ENCODE assay signal across 21 cellular contexts in the genomic region with DNA sequence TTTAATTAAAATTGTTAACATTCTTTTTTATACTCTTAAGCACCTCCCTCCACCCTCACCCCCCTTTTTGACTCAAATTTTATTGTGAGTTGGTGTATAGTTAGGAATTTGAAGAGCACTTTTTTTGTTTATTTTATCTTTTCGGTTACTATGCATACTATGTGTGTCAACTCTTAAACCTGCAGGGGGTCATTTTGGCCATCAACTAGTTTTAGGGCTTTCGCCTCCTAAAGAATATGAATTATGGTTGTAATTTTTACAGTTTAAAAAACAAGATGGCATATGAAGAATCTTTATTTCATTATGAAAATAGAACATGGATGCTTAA.
"Had no signal": no experiment of that assay in that cellular context is flagged by ENCODE, and none has a peak within 500 bp of the region (broad histone marks: within the 10 kb centered on the region; RNA-seq: fewer than 3 reads in every experiment).

No MANE protein-coding gene starts in this region.

- H3K36me3 ChIP-seq: colonic mucosa, neural progenitor cell, ovary, uterus had no signal

- H3K27me3 ChIP-seq: colonic mucosa, foreskin keratinocyte, neural progenitor cell, ovary, tibial nerve, uterus had no signal

- H3K9me3 Mint-ChIP-seq: central memory CD8-positive, alpha-beta T cell; endodermal cell; stimulated activated naive CD8-positive, alpha-beta T cell treated with anti-CD3 and anti-CD28 coated beads, Interleukin-15, Interleukin-2, amounts not matched to agents 100 ng/mL and 50 ng/mL, for 24 hours had no signal

- H3K9ac ChIP-seq: neural progenitor cell had no signal

- H3K4me3 ChIP-seq: colonic mucosa, neural progenitor cell, ovary, psoas muscle, skin epidermis, tibial nerve, uterus had no signal

- H3K27me3 Mint-ChIP-seq: central memory CD8-positive, alpha-beta T cell; stimulated activated naive CD8-positive, alpha-beta T cell treated with anti-CD3 and anti-CD28 coated beads, Interleukin-15, Interleukin-2, amounts not matched to agents 100 ng/mL and 50 ng/mL, for 24 hours had no signal

- ATAC-seq: activated CD8-positive, alpha-beta T cell treated with anti-CD3 and anti-CD28 coated beads, Interleukin-2, amount 10 ng/mL, durations not matched to agents 7 days and 5 days; foreskin keratinocyte; psoas muscle; right cardiac atrium had no signal

- H3K27ac Mint-ChIP-seq: activated CD8-positive, alpha-beta T cell treated with anti-CD3 and anti-CD28 coated beads, Interleukin-2, amount 10 ng/mL, durations not matched to agents 7 days and 5 days; endodermal cell; neural progenitor cell; stimulated activated naive CD8-positive, alpha-beta T cell treated with anti-CD3 and anti-CD28 coated beads, Interleukin-15, Interleukin-2, amounts not matched to agents 100 ng/mL and 50 ng/mL, for 24 hours had no signal

- DNase-seq: activated CD4-positive, alpha-beta T cell treated with anti-CD3 and anti-CD28 coated beads for 48 hours; activated CD4-positive, CD25-positive, alpha-beta regulatory T cell; activated CD8-positive, alpha-beta T cell treated with anti-CD3 and anti-CD28 coated beads, Interleukin-2, amount 10 ng/mL, durations not matched to agents 7 days and 5 days; activated effector memory CD4-positive, alpha-beta T cell treated with anti-CD3 and anti-CD28 coated beads, Interleukin-2, amount 50 U/mL, for 16 hours; activated naive CD4-positive, alpha-beta T cell treated with anti-CD3 and anti-CD28 coated beads, Interleukin-2, amount 50 U/mL, for 16 hours; activated T-cell treated with anti-CD3 and anti-CD28 coated beads, Interleukin-2, amount 50 U/mL, for 48 hours; aorta; colonic mucosa; endodermal cell; foreskin keratinocyte; hippocampal formation; ovary; psoas muscle; right cardiac atrium; uterus had no signal

- H2AFZ ChIP-seq: neural progenitor cell had no signal

- H3K9me3 ChIP-seq: colonic mucosa, ovary, psoas muscle, tibial nerve, uterus had no signal

- H3K4me2 ChIP-seq: neural progenitor cell had no signal

- H3K27ac ChIP-seq: colonic mucosa, epithelial cell of prostate, foreskin keratinocyte, neural progenitor cell, ovary, psoas muscle, tibial nerve, uterus had no signal

- H3K4me1 ChIP-seq: colonic mucosa, neural progenitor cell had no signal

- H3K4me3 Mint-ChIP-seq: activated CD8-positive, alpha-beta T cell treated with anti-CD3 and anti-CD28 coated beads, Interleukin-2, amount 10 ng/mL, durations not matched to agents 7 days and 5 days; central memory CD8-positive, alpha-beta T cell; endodermal cell; neural progenitor cell; stimulated activated naive CD8-positive, alpha-beta T cell treated with anti-CD3 and anti-CD28 coated beads, Interleukin-15, Interleukin-2, amounts not matched to agents 100 ng/mL and 50 ng/mL, for 24 hours had no signal
